In the genomic region with DNA sequence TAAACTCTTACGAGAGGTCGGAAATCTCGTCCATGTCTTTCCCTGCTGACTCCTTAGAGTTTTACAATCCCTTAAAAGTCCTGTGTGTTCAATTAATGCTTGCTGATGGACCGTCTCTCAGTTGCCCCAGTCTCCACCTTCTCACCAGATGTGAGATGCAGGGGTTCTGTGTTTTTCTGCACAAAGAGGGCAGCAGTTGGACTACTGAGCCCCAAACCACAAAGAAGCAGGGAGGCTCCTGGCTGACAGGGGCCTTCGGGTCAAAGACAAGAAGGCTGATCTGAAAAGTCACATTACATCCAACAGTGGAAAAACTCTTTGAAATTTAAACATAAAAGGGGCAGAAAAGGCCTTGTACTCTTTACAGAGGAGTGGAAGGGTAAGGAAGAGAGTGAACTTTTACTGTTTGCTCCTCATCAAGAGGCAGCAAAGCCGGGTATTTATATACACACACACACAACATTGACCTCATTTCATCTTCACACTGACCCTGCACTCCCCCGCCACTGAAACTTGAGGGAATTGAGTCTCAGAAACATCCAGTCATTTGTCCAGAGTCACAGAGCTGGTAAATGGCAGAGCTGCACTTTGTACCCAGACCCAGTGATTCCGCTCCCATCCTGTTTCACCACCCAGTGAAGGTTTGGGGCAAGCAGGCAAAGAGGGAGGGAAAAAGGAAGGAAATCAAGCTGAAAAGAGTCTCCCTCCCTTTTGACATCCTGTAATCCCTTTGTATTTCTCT, we compare ENCODE assay signal across 1 cellular context.
TF ChIP-seq lines count a peak whose summit lies in the region.

No MANE protein-coding gene starts in this region.

TF ChIP-seq in HepG2, 621 proteins besides CTCF, POLR2A, EP300 and RAD21 (continued from another document and continues in another):
- TF ChIP-seq, protein P1, sequence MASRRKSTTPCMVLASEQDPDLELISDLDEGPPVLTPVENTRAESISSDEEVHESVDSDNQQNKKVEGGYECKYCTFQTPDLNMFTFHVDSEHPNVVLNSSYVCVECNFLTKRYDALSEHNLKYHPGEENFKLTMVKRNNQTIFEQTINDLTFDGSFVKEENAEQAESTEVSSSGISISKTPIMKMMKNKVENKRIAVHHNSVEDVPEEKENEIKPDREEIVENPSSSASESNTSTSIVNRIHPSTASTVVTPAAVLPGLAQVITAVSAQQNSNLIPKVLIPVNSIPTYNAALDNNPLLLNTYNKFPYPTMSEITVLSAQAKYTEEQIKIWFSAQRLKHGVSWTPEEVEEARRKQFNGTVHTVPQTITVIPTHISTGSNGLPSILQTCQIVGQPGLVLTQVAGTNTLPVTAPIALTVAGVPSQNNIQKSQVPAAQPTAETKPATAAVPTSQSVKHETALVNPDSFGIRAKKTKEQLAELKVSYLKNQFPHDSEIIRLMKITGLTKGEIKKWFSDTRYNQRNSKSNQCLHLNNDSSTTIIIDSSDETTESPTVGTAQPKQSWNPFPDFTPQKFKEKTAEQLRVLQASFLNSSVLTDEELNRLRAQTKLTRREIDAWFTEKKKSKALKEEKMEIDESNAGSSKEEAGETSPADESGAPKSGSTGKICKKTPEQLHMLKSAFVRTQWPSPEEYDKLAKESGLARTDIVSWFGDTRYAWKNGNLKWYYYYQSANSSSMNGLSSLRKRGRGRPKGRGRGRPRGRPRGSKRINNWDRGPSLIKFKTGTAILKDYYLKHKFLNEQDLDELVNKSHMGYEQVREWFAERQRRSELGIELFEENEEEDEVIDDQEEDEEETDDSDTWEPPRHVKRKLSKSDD (CRISPR knock-in tag; IDR thresholded peaks at IDR 0.05; ENCODE audit: low read depth): no peak
- TF ChIP-seq NFYB (CRISPR knock-in tag; IDR thresholded peaks at IDR 0.05) (no peak), MAFG (CRISPR knock-in tag; IDR thresholded peaks at IDR 0.05) (no peak), ZFP90 (CRISPR knock-in tag; IDR thresholded peaks at IDR 0.05; ENCODE audit: borderline replicate concordance) (no peak), ARNT (IDR thresholded peaks at IDR 0.05) (no peak), ZSCAN9 (CRISPR knock-in tag; IDR thresholded peaks at IDR 0.05; ENCODE audit: borderline replicate concordance) (no peak), ZNF652 (CRISPR knock-in tag; IDR thresholded peaks at IDR 0.05; ENCODE audit: borderline replicate concordance, low read depth) (no peak), ZNF335 (CRISPR knock-in tag; IDR thresholded peaks at IDR 0.05) (peak; percentile 62; the same call in 1 of the 2 replicates), IRF2 (CRISPR knock-in tag; IDR thresholded peaks at IDR 0.05) (peak; percentile 58; the same call in 1 of the 2 replicates), CBFB (CRISPR knock-in tag; IDR thresholded peaks at IDR 0.05) (no peak), ZNF331 (CRISPR knock-in tag; IDR thresholded peaks at IDR 0.05) (peak; percentile 80; the same call in 1 of the 2 replicates), ZFYVE20 (CRISPR knock-in tag; IDR thresholded peaks at IDR 0.05; ENCODE audit: borderline replicate concordance, low read depth) (no peak), PPARG (CRISPR knock-in tag; conservative IDR thresholded peaks at IDR 0.05) (no peak), FOXJ3 (CRISPR knock-in tag; IDR thresholded peaks at IDR 0.05; ENCODE audit: borderline replicate concordance) (no peak), HNRNPUL1 (IDR thresholded peaks at IDR 0.05; ENCODE audit: low read depth, low read length) (no peak), MAZ (IDR thresholded peaks at IDR 0.05; ENCODE audit: borderline replicate concordance, low read depth, low read length) (no peak), MAZ (CRISPR knock-in tag; IDR thresholded peaks at IDR 0.05; ENCODE audit: low read depth) (no peak), MBD4 (IDR thresholded peaks at IDR 0.05; ENCODE audit: borderline replicate concordance, low read length) (no peak), ZNF619 (CRISPR knock-in tag; IDR thresholded peaks at IDR 0.05) (no peak), NFE2L1 (CRISPR knock-in tag; IDR thresholded peaks at IDR 0.05; ENCODE audit: borderline replicate concordance) (no peak), GFI1 (CRISPR knock-in tag; IDR thresholded peaks at IDR 0.05; ENCODE audit: borderline replicate concordance) (no peak), SP2 (CRISPR knock-in tag; IDR thresholded peaks at IDR 0.05) (no peak), MXD4 (CRISPR knock-in tag; IDR thresholded peaks at IDR 0.05) (peak; percentile 66; the same call in 1 of the 2 replicates), CHD2 (IDR thresholded peaks at IDR 0.05; ENCODE audit: low read depth, low read length) (no peak), HNRNPLL (IDR thresholded peaks at IDR 0.05; ENCODE audit: low read depth, low read length, poor library complexity, severe bottlenecking) (no peak), ZNF292 (CRISPR knock-in tag; IDR thresholded peaks at IDR 0.05; ENCODE audit: borderline replicate concordance, low read depth) (peak; percentile 69; the same call in 1 of the 2 replicates), AGO2 (optimal IDR thresholded peaks at IDR 0.05; ENCODE audit: low read depth, low read length) (no peak), FOSL2 (CRISPR knock-in tag; IDR thresholded peaks at IDR 0.05) (peak; percentile 39), HMGA1 (CRISPR knock-in tag; conservative IDR thresholded peaks at IDR 0.05) (no peak), XBP1 (CRISPR knock-in tag; IDR thresholded peaks at IDR 0.05) (no peak), GATAD1 (CRISPR knock-in tag; IDR thresholded peaks at IDR 0.05) (peak; percentile 56), ZNF891 (CRISPR knock-in tag; IDR thresholded peaks at IDR 0.05) (no peak)
- TF ChIP-seq, protein P2, sequence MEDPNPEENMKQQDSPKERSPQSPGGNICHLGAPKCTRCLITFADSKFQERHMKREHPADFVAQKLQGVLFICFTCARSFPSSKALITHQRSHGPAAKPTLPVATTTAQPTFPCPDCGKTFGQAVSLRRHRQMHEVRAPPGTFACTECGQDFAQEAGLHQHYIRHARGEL (CRISPR knock-in tag; IDR thresholded peaks at IDR 0.05): no peak
- TF ChIP-seq, protein P3, sequence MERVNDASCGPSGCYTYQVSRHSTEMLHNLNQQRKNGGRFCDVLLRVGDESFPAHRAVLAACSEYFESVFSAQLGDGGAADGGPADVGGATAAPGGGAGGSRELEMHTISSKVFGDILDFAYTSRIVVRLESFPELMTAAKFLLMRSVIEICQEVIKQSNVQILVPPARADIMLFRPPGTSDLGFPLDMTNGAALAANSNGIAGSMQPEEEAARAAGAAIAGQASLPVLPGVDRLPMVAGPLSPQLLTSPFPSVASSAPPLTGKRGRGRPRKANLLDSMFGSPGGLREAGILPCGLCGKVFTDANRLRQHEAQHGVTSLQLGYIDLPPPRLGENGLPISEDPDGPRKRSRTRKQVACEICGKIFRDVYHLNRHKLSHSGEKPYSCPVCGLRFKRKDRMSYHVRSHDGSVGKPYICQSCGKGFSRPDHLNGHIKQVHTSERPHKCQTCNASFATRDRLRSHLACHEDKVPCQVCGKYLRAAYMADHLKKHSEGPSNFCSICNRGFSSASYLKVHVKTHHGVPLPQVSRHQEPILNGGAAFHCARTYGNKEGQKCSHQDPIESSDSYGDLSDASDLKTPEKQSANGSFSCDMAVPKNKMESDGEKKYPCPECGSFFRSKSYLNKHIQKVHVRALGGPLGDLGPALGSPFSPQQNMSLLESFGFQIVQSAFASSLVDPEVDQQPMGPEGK (CRISPR knock-in tag; IDR thresholded peaks at IDR 0.05): 0 out of 2 replicates have a peak, but pooled peaks have one; percentile 22
- TF ChIP-seq, protein P4, sequence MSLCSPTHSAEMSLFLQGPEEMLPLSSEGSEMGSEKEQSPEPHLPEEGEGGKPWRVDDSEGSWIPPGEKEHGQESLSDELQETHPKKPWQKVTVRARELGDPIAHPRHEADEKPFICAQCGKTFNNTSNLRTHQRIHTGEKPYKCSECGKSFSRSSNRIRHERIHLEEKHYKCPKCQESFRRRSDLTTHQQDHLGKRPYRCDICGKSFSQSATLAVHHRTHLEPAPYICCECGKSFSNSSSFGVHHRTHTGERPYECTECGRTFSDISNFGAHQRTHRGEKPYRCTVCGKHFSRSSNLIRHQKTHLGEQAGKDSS (CRISPR knock-in tag; IDR thresholded peaks at IDR 0.05; ENCODE audit: borderline replicate concordance, low read depth): no peak
- TF ChIP-seq, protein P5, sequence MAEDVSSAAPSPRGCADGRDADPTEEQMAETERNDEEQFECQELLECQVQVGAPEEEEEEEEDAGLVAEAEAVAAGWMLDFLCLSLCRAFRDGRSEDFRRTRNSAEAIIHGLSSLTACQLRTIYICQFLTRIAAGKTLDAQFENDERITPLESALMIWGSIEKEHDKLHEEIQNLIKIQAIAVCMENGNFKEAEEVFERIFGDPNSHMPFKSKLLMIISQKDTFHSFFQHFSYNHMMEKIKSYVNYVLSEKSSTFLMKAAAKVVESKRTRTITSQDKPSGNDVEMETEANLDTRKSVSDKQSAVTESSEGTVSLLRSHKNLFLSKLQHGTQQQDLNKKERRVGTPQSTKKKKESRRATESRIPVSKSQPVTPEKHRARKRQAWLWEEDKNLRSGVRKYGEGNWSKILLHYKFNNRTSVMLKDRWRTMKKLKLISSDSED (CRISPR knock-in tag; IDR thresholded peaks at IDR 0.05): no peak
- TF ChIP-seq, protein P6, sequence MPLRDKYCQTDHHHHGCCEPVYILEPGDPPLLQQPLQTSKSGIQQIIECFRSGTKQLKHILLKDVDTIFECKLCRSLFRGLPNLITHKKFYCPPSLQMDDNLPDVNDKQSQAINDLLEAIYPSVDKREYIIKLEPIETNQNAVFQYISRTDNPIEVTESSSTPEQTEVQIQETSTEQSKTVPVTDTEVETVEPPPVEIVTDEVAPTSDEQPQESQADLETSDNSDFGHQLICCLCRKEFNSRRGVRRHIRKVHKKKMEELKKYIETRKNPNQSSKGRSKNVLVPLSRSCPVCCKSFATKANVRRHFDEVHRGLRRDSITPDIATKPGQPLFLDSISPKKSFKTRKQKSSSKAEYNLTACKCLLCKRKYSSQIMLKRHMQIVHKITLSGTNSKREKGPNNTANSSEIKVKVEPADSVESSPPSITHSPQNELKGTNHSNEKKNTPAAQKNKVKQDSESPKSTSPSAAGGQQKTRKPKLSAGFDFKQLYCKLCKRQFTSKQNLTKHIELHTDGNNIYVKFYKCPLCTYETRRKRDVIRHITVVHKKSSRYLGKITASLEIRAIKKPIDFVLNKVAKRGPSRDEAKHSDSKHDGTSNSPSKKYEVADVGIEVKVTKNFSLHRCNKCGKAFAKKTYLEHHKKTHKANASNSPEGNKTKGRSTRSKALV (CRISPR knock-in tag; IDR thresholded peaks at IDR 0.05): no peak
- TF ChIP-seq, protein P7, sequence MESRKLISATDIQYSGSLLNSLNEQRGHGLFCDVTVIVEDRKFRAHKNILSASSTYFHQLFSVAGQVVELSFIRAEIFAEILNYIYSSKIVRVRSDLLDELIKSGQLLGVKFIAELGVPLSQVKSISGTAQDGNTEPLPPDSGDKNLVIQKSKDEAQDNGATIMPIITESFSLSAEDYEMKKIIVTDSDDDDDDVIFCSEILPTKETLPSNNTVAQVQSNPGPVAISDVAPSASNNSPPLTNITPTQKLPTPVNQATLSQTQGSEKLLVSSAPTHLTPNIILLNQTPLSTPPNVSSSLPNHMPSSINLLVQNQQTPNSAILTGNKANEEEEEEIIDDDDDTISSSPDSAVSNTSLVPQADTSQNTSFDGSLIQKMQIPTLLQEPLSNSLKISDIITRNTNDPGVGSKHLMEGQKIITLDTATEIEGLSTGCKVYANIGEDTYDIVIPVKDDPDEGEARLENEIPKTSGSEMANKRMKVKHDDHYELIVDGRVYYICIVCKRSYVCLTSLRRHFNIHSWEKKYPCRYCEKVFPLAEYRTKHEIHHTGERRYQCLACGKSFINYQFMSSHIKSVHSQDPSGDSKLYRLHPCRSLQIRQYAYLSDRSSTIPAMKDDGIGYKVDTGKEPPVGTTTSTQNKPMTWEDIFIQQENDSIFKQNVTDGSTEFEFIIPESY (CRISPR knock-in tag; IDR thresholded peaks at IDR 0.05): no peak
- TF ChIP-seq, protein P8, sequence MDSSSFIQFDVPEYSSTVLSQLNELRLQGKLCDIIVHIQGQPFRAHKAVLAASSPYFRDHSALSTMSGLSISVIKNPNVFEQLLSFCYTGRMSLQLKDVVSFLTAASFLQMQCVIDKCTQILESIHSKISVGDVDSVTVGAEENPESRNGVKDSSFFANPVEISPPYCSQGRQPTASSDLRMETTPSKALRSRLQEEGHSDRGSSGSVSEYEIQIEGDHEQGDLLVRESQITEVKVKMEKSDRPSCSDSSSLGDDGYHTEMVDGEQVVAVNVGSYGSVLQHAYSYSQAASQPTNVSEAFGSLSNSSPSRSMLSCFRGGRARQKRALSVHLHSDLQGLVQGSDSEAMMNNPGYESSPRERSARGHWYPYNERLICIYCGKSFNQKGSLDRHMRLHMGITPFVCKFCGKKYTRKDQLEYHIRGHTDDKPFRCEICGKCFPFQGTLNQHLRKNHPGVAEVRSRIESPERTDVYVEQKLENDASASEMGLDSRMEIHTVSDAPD (CRISPR knock-in tag; IDR thresholded peaks at IDR 0.05): no peak
- TF ChIP-seq, protein P9, sequence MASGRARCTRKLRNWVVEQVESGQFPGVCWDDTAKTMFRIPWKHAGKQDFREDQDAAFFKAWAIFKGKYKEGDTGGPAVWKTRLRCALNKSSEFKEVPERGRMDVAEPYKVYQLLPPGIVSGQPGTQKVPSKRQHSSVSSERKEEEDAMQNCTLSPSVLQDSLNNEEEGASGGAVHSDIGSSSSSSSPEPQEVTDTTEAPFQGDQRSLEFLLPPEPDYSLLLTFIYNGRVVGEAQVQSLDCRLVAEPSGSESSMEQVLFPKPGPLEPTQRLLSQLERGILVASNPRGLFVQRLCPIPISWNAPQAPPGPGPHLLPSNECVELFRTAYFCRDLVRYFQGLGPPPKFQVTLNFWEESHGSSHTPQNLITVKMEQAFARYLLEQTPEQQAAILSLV (CRISPR knock-in tag; IDR thresholded peaks at IDR 0.05; ENCODE audit: borderline replicate concordance): no peak
- TF ChIP-seq, protein P10, sequence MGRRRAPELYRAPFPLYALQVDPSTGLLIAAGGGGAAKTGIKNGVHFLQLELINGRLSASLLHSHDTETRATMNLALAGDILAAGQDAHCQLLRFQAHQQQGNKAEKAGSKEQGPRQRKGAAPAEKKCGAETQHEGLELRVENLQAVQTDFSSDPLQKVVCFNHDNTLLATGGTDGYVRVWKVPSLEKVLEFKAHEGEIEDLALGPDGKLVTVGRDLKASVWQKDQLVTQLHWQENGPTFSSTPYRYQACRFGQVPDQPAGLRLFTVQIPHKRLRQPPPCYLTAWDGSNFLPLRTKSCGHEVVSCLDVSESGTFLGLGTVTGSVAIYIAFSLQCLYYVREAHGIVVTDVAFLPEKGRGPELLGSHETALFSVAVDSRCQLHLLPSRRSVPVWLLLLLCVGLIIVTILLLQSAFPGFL (CRISPR knock-in tag; IDR thresholded peaks at IDR 0.05): no peak
- TF ChIP-seq, protein P11, sequence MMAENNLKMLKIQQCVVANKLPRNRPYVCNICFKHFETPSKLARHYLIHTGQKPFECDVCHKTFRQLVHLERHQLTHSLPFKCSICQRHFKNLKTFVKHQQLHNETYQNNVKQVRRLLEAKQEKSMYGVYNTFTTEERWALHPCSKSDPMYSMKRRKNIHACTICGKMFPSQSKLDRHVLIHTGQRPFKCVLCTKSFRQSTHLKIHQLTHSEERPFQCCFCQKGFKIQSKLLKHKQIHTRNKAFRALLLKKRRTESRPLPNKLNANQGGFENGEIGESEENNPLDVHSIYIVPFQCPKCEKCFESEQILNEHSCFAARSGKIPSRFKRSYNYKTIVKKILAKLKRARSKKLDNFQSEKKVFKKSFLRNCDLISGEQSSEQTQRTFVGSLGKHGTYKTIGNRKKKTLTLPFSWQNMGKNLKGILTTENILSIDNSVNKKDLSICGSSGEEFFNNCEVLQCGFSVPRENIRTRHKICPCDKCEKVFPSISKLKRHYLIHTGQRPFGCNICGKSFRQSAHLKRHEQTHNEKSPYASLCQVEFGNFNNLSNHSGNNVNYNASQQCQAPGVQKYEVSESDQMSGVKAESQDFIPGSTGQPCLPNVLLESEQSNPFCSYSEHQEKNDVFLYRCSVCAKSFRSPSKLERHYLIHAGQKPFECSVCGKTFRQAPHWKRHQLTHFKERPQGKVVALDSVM (CRISPR knock-in tag; IDR thresholded peaks at IDR 0.05): no peak
- TF ChIP-seq, protein P12, sequence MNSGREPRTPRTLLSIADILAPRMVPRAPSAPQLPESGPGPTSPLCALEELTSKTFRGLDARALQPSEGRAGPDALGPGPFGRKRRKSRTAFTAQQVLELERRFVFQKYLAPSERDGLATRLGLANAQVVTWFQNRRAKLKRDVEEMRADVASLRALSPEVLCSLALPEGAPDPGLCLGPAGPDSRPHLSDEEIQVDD (CRISPR knock-in tag; IDR thresholded peaks at IDR 0.05; ENCODE audit: borderline replicate concordance): no peak
